ENCODE assay signal across 24 cellular contexts in the genomic region with DNA sequence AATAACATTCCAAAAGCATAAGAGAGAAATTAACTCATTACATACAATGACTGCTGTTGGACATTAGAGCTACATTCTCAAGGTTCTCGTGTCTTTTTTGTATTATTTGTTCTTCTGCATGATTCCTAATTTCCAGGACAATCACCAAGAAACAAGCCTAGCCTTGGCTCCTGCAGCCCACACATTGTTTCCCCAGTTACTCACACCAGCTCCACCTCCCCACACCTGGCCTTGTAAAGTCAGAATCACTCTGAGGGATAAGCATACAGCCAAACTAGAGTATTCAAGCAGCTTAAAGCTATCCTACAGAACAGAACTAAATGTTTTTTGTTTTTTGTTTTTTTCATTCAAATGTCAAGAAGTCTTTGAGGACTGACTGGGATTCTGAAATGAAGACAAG.
"Had no signal": no experiment of that assay in that cellular context is flagged by ENCODE, and none has a peak within 500 bp of the region (broad histone marks: within the 10 kb centered on the region; RNA-seq: fewer than 3 reads in every experiment).

No MANE protein-coding gene starts in this region.

- H3K27ac Mint-ChIP-seq: activated B cell treated with CpG ODN at 0.5 μM for 24 hours; activated naive CD8-positive, alpha-beta T cell treated with anti-CD3 and anti-CD28 coated beads for 36 hours; immature natural killer cell; nephron progenitor cell; stimulated activated effector memory CD8-positive, alpha-beta T cell treated with anti-CD3 and anti-CD28 coated beads, Interleukin-12 subunit alpha, Interleukin-12 subunit beta, amount 100 ng/mL, for 72 hours; stimulated activated naive CD8-positive, alpha-beta T cell treated with anti-CD3 and anti-CD28 coated beads, Interleukin-15, amount 100 ng/mL, for 72 hours had no signal

- H3K4me1 Mint-ChIP-seq: activated B cell treated with CpG ODN at 0.5 μM for 24 hours; activated naive CD8-positive, alpha-beta T cell treated with anti-CD3 and anti-CD28 coated beads for 36 hours; immature natural killer cell; nephron progenitor cell; stimulated activated effector memory CD8-positive, alpha-beta T cell treated with anti-CD3 and anti-CD28 coated beads, Interleukin-12 subunit alpha, Interleukin-12 subunit beta, amount 100 ng/mL, for 72 hours; stimulated activated naive CD8-positive, alpha-beta T cell treated with anti-CD3 and anti-CD28 coated beads, Interleukin-15, amount 100 ng/mL, for 72 hours had no signal

- ATAC-seq: activated T-cell treated with anti-CD3 and anti-CD28 coated beads, Interleukin-2, amount 50 U/mL, for 4 hours; left ventricle myocardium superior; right lobe of liver; stimulated activated effector memory CD8-positive, alpha-beta T cell treated with anti-CD3 and anti-CD28 coated beads, Interleukin-12 subunit alpha, Interleukin-12 subunit beta, amount 100 ng/mL, for 72 hours; stimulated activated naive CD8-positive, alpha-beta T cell treated with anti-CD3 and anti-CD28 coated beads, Interleukin-15, amount 100 ng/mL, for 72 hours had no signal

- H3K36me3 Mint-ChIP-seq: activated naive CD8-positive, alpha-beta T cell treated with anti-CD3 and anti-CD28 coated beads for 36 hours; immature natural killer cell; stimulated activated effector memory CD8-positive, alpha-beta T cell treated with anti-CD3 and anti-CD28 coated beads, Interleukin-12 subunit alpha, Interleukin-12 subunit beta, amount 100 ng/mL, for 72 hours had no signal

- H3K4me1 ChIP-seq: parathyroid adenoma, right lobe of liver, vagina had no signal

- H3K9me3 Mint-ChIP-seq: activated B cell treated with CpG ODN at 0.5 μM for 24 hours; activated naive CD8-positive, alpha-beta T cell treated with anti-CD3 and anti-CD28 coated beads for 36 hours; immature natural killer cell had no signal

- H2AFZ ChIP-seq: hepatocyte had no signal

- H3K27ac ChIP-seq: cardiac muscle cell, hepatocyte, parathyroid adenoma, right lobe of liver, vagina had no signal

- H3K27me3 ChIP-seq: cardiac muscle cell, hepatocyte, right lobe of liver, vagina had no signal

- H3K9me3 ChIP-seq: right lobe of liver, vagina had no signal

- H3K79me2 ChIP-seq: hepatocyte, parathyroid adenoma had no signal

- H3K9ac ChIP-seq: parathyroid adenoma had no signal

- H3K36me3 ChIP-seq: cardiac muscle cell, right lobe of liver, vagina had no signal

- H3K27me3 Mint-ChIP-seq: activated naive CD8-positive, alpha-beta T cell treated with anti-CD3 and anti-CD28 coated beads for 36 hours had no signal

- DNase-seq: activated B cell treated with CpG ODN at 0.5 μM for 24 hours; activated CD4-positive, alpha-beta T cell treated with anti-CD3 and anti-CD28 coated beads for 4 hours; activated CD4-positive, alpha-beta T cell treated with anti-CD3 and anti-CD28 coated beads, Interleukin-2, amount 50 U/mL, for 48 hours; activated CD8-positive, alpha-beta memory T cell treated with anti-CD3 and anti-CD28 coated beads, Interleukin-2, amount 50 U/mL, for 48 hours; activated naive CD4-positive, alpha-beta T cell treated with Interleukin-2 at 50 U/mL for 16 hours; activated naive CD8-positive, alpha-beta T cell treated with anti-CD3 and anti-CD28 coated beads for 36 hours; activated T-cell treated with anti-CD3 and anti-CD28 coated beads, Interleukin-2, amount 50 U/mL, for 4 hours; foreskin melanocyte; immature natural killer cell; kidney glomerular epithelial cell; left ventricle myocardium superior; midbrain; nephron progenitor cell; right lobe of liver; stimulated activated CD4-positive, alpha-beta T cell treated with anti-CD3 and anti-CD28 coated beads, Interleukin-2, amount 100 ng/mL, for 24 hours; stimulated activated naive CD8-positive, alpha-beta T cell treated with anti-CD3 and anti-CD28 coated beads, Interleukin-15, amount 100 ng/mL, for 72 hours; T-helper 9 cell; trophoblast cell had no signal

- H3K4me3 Mint-ChIP-seq: activated B cell treated with CpG ODN at 0.5 μM for 24 hours; activated naive CD8-positive, alpha-beta T cell treated with anti-CD3 and anti-CD28 coated beads for 36 hours; activated T-cell treated with anti-CD3 and anti-CD28 coated beads, Interleukin-2, amount 50 U/mL, for 4 hours; immature natural killer cell; nephron progenitor cell; stimulated activated effector memory CD8-positive, alpha-beta T cell treated with anti-CD3 and anti-CD28 coated beads, Interleukin-12 subunit alpha, Interleukin-12 subunit beta, amount 100 ng/mL, for 72 hours; stimulated activated naive CD8-positive, alpha-beta T cell treated with anti-CD3 and anti-CD28 coated beads, Interleukin-15, amount 100 ng/mL, for 72 hours had no signal

- H3K4me3 ChIP-seq: cardiac muscle cell, hepatocyte, right lobe of liver, skin epidermis, vagina had no signal

- H3K4me2 ChIP-seq: hepatocyte had no signal
